ENCODE assay signal across 8 cellular contexts in genomic region chr9:19379697-19380046, GRCh38. TPM values are rescaled to one million over a fixed set of nuclear protein-coding genes. Genes with fewer than 3 reads are reported as not detected.
A peak's percentile ranks its signal among the peaks of the same experiment; 100 is the strongest.
DNase-seq lines count a peak whose midpoint lies in the region; ATAC-seq, FAIRE-seq and TF ChIP-seq lines count a peak whose summit lies in the region.

No MANE protein-coding gene starts in this region.

- peak overlapping the region; percentile 100 for H3K4me3 Mint-ChIP-seq in activated CD4-positive, alpha-beta memory T cell treated with anti-CD3 and anti-CD28 coated beads for 36 hours
- peak overlapping the region; percentile 99 for H3K4me3 Mint-ChIP-seq in osteocyte (ENCODE audit: unreplicated experiment)

- H3K27ac Mint-ChIP-seq in activated CD4-positive, alpha-beta memory T cell treated with anti-CD3 and anti-CD28 coated beads for 36 hours, result peak overlapping the region; percentile 100
- peak overlapping the region; percentile 100 for H3K27ac Mint-ChIP-seq in osteocyte (ENCODE audit: unreplicated experiment)

- H3K9me3 Mint-ChIP-seq in activated CD4-positive, alpha-beta memory T cell treated with anti-CD3 and anti-CD28 coated beads for 36 hours, result no peaks in the 10 kb centered on the region
- H3K9me3 Mint-ChIP-seq in osteocyte (ENCODE audit: unreplicated experiment), result no peaks in the 10 kb centered on the region

- peaks cover 3% of the 10 kb centered on the region for H3K27me3 Mint-ChIP-seq in activated CD4-positive, alpha-beta memory T cell treated with anti-CD3 and anti-CD28 coated beads for 36 hours
- H3K27me3 Mint-ChIP-seq in osteocyte (ENCODE audit: unreplicated experiment), result no peaks in the 10 kb centered on the region

- ATAC-seq in GM19468 (IDR thresholded peaks at IDR 0.05; ENCODE audit: extremely low read depth, unreplicated experiment) (peak; percentile 1), HG03520 (IDR thresholded peaks at IDR 0.05; ENCODE audit: unreplicated experiment) (peak; percentile 19)

- CTCF ChIA-PET in activated CD4-positive, alpha-beta memory T cell treated with anti-CD3 and anti-CD28 coated beads for 36 hours (lab: Charles Lee), result interaction anchor here (0.7 to 2.0 kb wide), 3 partner anchors 84 to 331 kb away, joined by 3 to 9 read pairs (median 3); partner anchors contain the start of gene RRAGA

- H3K4me3 ChIP-seq in foreskin fibroblast (ENCODE audit: low read depth in 1 of 2, low read length in 2 of 2), result peak overlapping the region; percentile 78 to 79

- no peak for FAIRE-seq in RCC 7860 (lab: Jason Lieb, UNC)

- peaks cover 50% of the 10 kb centered on the region for H3K4me1 Mint-ChIP-seq in activated CD4-positive, alpha-beta memory T cell treated with anti-CD3 and anti-CD28 coated beads for 36 hours (ENCODE audit: low read depth)
- H3K4me1 Mint-ChIP-seq in osteocyte (ENCODE audit: unreplicated experiment), result peaks cover 41% of the 10 kb centered on the region

- H3K36me3 Mint-ChIP-seq in activated CD4-positive, alpha-beta memory T cell treated with anti-CD3 and anti-CD28 coated beads for 36 hours, result peaks cover 50% of the 10 kb centered on the region
- H3K36me3 Mint-ChIP-seq in osteocyte (ENCODE audit: unreplicated experiment), result peaks cover 44% of the 10 kb centered on the region

- DNase-seq in COR-L47 (lab: John Stamatoyannopoulos, UW) (peak; percentile 37), foreskin fibroblast (no peak), osteocyte (ENCODE audit: extremely low spot score, unreplicated experiment) (no peak), RCC 7860 (ENCODE audit: low spot score) (no peak), Kasumi-1 (lab: John Stamatoyannopoulos, UW) (no peak)
- DNase-seq in activated CD4-positive, alpha-beta memory T cell treated with anti-CD3 and anti-CD28 coated beads for 36 hours, result no peak

- TF ChIP-seq CTCF in foreskin fibroblast (IDR thresholded peaks at IDR 0.05; ENCODE audit: low read depth, low read length) (no peak), osteocyte (IDR thresholded peaks at IDR 0.05) (no peak)

- intact Hi-C loops in activated CD4-positive, alpha-beta memory T cell treated with anti-CD3 and anti-CD28 coated beads for 36 hours (cut with micrococcal nuclease), result loop anchor here (1.0 to 5.0 kb wide), 8 partner anchors 29 to 1243 kb away; partner anchors contain the start of genes HAUS6, MLLT3 and RRAGA

- POLR2A ChIA-PET in activated CD4-positive, alpha-beta memory T cell treated with anti-CD3 and anti-CD28 coated beads for 36 hours (lab: Charles Lee), result interaction anchor here (0.7 to 2.3 kb wide), 10 partner anchors 9 to 331 kb away, joined by 3 to 21 read pairs (median 6); partner anchors contain the start of genes ACER2, DENND4C and RRAGA

RNA-seq across cellular contexts. Expression of gene RPS6, which starts 0.4 kb away (rescaled TPM):
- 1,000 to 10,000 TPM; 3,671 to 3,782 TPM for total RNA-seq in activated CD4-positive, alpha-beta memory T cell treated with anti-CD3 and anti-CD28 coated beads for 36 hours
- 1,728 and 1,737 TPM in 2 replicates for total RNA-seq in osteocyte

RNA-seq across cellular contexts. Expression of gene ACER2, which starts 29.1 kb away (rescaled TPM):
- 1 to 10 TPM; 1.8 TPM for total RNA-seq in activated CD4-positive, alpha-beta memory T cell treated with anti-CD3 and anti-CD28 coated beads for 36 hours
- 0.52 and 0.70 TPM in 2 replicates for total RNA-seq in osteocyte
